Comparison of ENCODE assay signal across 18 cellular contexts in genomic region chr10:1468777-1469176, GRCh38.
DNase-seq lines count a peak whose midpoint lies in the region; ATAC-seq and TF ChIP-seq lines count a peak whose summit lies in the region.
"Had no signal": no experiment of that assay in that cellular context is flagged by ENCODE, and none has a peak within 500 bp of the region (broad histone marks: within the 10 kb centered on the region; RNA-seq: fewer than 3 reads in every experiment).

No MANE protein-coding gene starts in this region.

- H3K27me3 ChIP-seq in BLaER1 (no peaks in the 10 kb centered on the region), OCI-LY1 (ENCODE audit: insufficient read depth, low read length) (no peaks in the 10 kb centered on the region), Karpas-422 (ENCODE audit: low read length) (no peaks in the 10 kb centered on the region)

- no peak overlapping the region for H3K4me3 ChIP-seq in BLaER1
- no peak overlapping the region for H3K4me3 ChIP-seq in OCI-LY1 (ENCODE audit: low read depth, low read length, poor library complexity, severe bottlenecking)
- H3K4me3 ChIP-seq in Karpas-422 (ENCODE audit: low read length) = no peak overlapping the region
- H3K4me3 ChIP-seq: A549 had no signal

- peaks cover 3% of the 10 kb centered on the region for H3K27me3 Mint-ChIP-seq in chondrocyte (ENCODE audit: low read depth)

- H3K9ac ChIP-seq in BLaER1 (no peak overlapping the region), OCI-LY1 (ENCODE audit: low read length) (no peak overlapping the region), Karpas-422 (ENCODE audit: low read length) (no peak overlapping the region)

- H3K36me3 Mint-ChIP-seq in chondrocyte (ENCODE audit: low read depth) = no peaks in the 10 kb centered on the region
- H3K36me3 Mint-ChIP-seq: CD8-positive, alpha-beta T cell had no signal

- TF ChIP-seq CTCF in OCI-LY1 (IDR thresholded peaks at IDR 0.05; ENCODE audit: low read length) (no peak), chondrocyte (IDR thresholded peaks at IDR 0.05) (no peak)

- H3K36me3 ChIP-seq in BLaER1 (no peaks in the 10 kb centered on the region), OCI-LY1 (ENCODE audit: insufficient read depth, low read length) (no peaks in the 10 kb centered on the region), Karpas-422 (ENCODE audit: insufficient read depth, low read length) (no peaks in the 10 kb centered on the region)

- H3K4me1 Mint-ChIP-seq in chondrocyte (ENCODE audit: low read depth) = peaks cover 18% of the 10 kb centered on the region

- no peak overlapping the region for H3K4me3 Mint-ChIP-seq in chondrocyte (ENCODE audit: unreplicated experiment)
- H3K4me3 Mint-ChIP-seq: B cell; CD4-positive, alpha-beta T cell; CD8-positive, alpha-beta T cell had no signal

- no peaks in the 10 kb centered on the region for H3F3A ChIP-seq in OCI-LY1 (ENCODE audit: insufficient read depth, low read length)

- H3K9me2 ChIP-seq in OCI-LY1 (ENCODE audit: low read depth, low read length) = no peaks in the 10 kb centered on the region
- H3K9me2 ChIP-seq in Karpas-422 (replicated peaks; ENCODE audit: insufficient read depth, low read length) = no peaks in the 10 kb centered on the region

- peak; percentile 35 for DNase-seq in NCI-H1092 treated with DMSO at 0.1 percent for 48 hours (lab: John Stamatoyannopoulos, UW)
- DNase-seq in NCI-H1092 (lab: John Stamatoyannopoulos, UW) = no peak
- DNase-seq in NCI-H2081 (lab: John Stamatoyannopoulos, UW) = peak; percentile 16 to 70
- no peak for DNase-seq in chondrocyte (ENCODE audit: low spot score)
- no peak for DNase-seq in Karpas-422
- DNase-seq: AML-193; Caco-2; Calu3; CD4-positive, alpha-beta T cell; CD8-positive, alpha-beta T cell; GF-D8 had no signal

- peak overlapping the region; percentile 18; the same call in 1 of the 2 replicates for H3K4me2 ChIP-seq in BLaER1
- no peak overlapping the region for H3K4me2 ChIP-seq in OCI-LY1 (ENCODE audit: low read length)
- H3K4me2 ChIP-seq in Karpas-422 (ENCODE audit: low read depth, low read length, poor library complexity, severe bottlenecking) = no peak overlapping the region
- H3K4me2 ChIP-seq: A549 had no signal

- no peak overlapping the region for H3K27ac Mint-ChIP-seq in chondrocyte (ENCODE audit: unreplicated experiment)
- H3K27ac Mint-ChIP-seq: B cell; CD4-positive, alpha-beta T cell; CD8-positive, alpha-beta T cell had no signal

- H3K9me3 ChIP-seq in BLaER1 (no peaks in the 10 kb centered on the region), OCI-LY1 (ENCODE audit: low read length) (no peaks in the 10 kb centered on the region), Karpas-422 (ENCODE audit: low read length) (no peaks in the 10 kb centered on the region)
- H3K9me3 ChIP-seq: A549, Caco-2 had no signal

- H3K9me3 Mint-ChIP-seq in chondrocyte (ENCODE audit: low read depth) = no peaks in the 10 kb centered on the region
- H3K9me3 Mint-ChIP-seq: CD4-positive, alpha-beta T cell; CD8-positive, alpha-beta T cell had no signal

- no peak overlapping the region for H2AFZ ChIP-seq in OCI-LY1 (ENCODE audit: low read length)
- no peak overlapping the region for H2AFZ ChIP-seq in Karpas-422 (ENCODE audit: low read length)

- no peak overlapping the region for H3K27ac ChIP-seq in BLaER1
- H3K27ac ChIP-seq in OCI-LY1 (ENCODE audit: low read depth, low read length, poor library complexity, severe bottlenecking) = peak overlapping the region; percentile 17
- no peak overlapping the region for H3K27ac ChIP-seq in Karpas-422 (ENCODE audit: low read length)
- H3K27ac ChIP-seq: 22Rv1, A549, C4-2B had no signal

- H3K4me1 ChIP-seq in BLaER1 = peaks cover 68% of the 10 kb centered on the region
- peaks cover 58% of the 10 kb centered on the region for H3K4me1 ChIP-seq in OCI-LY1 (ENCODE audit: insufficient read depth, low read length, severe bottlenecking)
- H3K4me1 ChIP-seq in Karpas-422 (ENCODE audit: low read length) = peaks cover 24% of the 10 kb centered on the region

- H3K79me2 ChIP-seq in OCI-LY1 (ENCODE audit: insufficient read depth, low read length) (no peaks in the 10 kb centered on the region), Karpas-422 (ENCODE audit: low read length) (no peaks in the 10 kb centered on the region)

- ATAC-seq in GM18861 (IDR thresholded peaks at IDR 0.05; ENCODE audit: unreplicated experiment) = no peak
- ATAC-seq: A549; CD8-positive, alpha-beta T cell had no signal

- no peaks in the 10 kb centered on the region for H4K20me1 ChIP-seq in BLaER1
- H4K20me1 ChIP-seq in OCI-LY1 (ENCODE audit: insufficient read depth, low read length) = no peaks in the 10 kb centered on the region
- H4K20me1 ChIP-seq in Karpas-422 (ENCODE audit: insufficient read depth, low read depth, low read length) = no peaks in the 10 kb centered on the region

Comparison
In these comparisons a context has a peak if more than half of its experiments do, and no peak if none do; other contexts are left out.
1. DNase-seq: peak in NCI-H1092 treated with DMSO at 0.1 percent for 48 hours (single experiment) and NCI-H2081 (2 of 2); none in NCI-H1092 (single experiment), chondrocyte (single experiment) and Karpas-422 (single experiment).